ENCODE assay signal across 8 cellular contexts in genomic region chr12:124411291-124411878, GRCh38.
A peak's percentile ranks its signal among the peaks of the same experiment; 100 is the strongest.
DNase-seq lines count a peak whose midpoint lies in the region; ATAC-seq, FAIRE-seq and TF ChIP-seq lines count a peak whose summit lies in the region.

No MANE protein-coding gene starts in this region.

- peak; percentile 71 for DNase-seq in HS-27A (ENCODE audit: low read depth)
- DNase-seq in kidney: peak; percentile 87
- DNase-seq in NCI-H345 treated with DMSO at 0.1 percent for 48 hours (lab: John Stamatoyannopoulos, UW; ENCODE audit: unreplicated experiment): no peak
- no peak for DNase-seq in GM10248 (ENCODE audit: extremely low spot score)
- DNase-seq in activated T-cell treated with anti-CD3 and anti-CD28 coated beads, Interleukin-2, amount 50 U/mL, for 48 hours: no peak

- H3K36me3 Mint-ChIP-seq in brain: peaks cover 27% of the 10 kb centered on the region

- no peak for ATAC-seq in GM18861 (IDR thresholded peaks at IDR 0.05; ENCODE audit: unreplicated experiment)

- CTCF ChIA-PET in GM10248 (lab: Yijun Ruan, JAX): no interaction called here

- no peak overlapping the region for H3K27ac ChIP-seq in kidney (ENCODE audit: low read depth in 2 of 2, low read length in 2 of 2)
- H3K27ac ChIP-seq in temporal lobe (ENCODE audit: low read depth, low read length): peak overlapping the region; percentile 74

- H3K9me3 Mint-ChIP-seq in brain: no peaks in the 10 kb centered on the region

- no peak overlapping the region for H3K4me3 Mint-ChIP-seq in brain

- peaks cover 3% of the 10 kb centered on the region for H3K27me3 Mint-ChIP-seq in brain

- intact Hi-C loops in kidney (cut with DNase I): no loop called here

- POLR2A ChIA-PET in GM10248 (lab: Yijun Ruan, JAX): no interaction called here

- peaks cover 58% of the 10 kb centered on the region for H3K4me1 Mint-ChIP-seq in brain

- no peak for FAIRE-seq in kidney (lab: Jason Lieb, UNC)

- TF ChIP-seq CTCF in brain (conservative IDR thresholded peaks at IDR 0.05): no peak
- TF ChIP-seq CTCF in kidney (IDR thresholded peaks at IDR 0.05; ENCODE audit: borderline replicate concordance, extremely low read depth, insufficient read depth): no peak
- TF ChIP-seq CTCF in GM10248 (IDR thresholded peaks at IDR 0.05; ENCODE audit: control extremely low read depth, extremely low read depth, low read depth, missing control alignments): no peak

- H3K27ac Mint-ChIP-seq in brain: peak overlapping the region; percentile 59 to 95 (median 90)

- H3K9ac ChIP-seq in kidney (ENCODE audit: low read length in 2 of 2): no peak overlapping the region

- H3K4me1 ChIP-seq in kidney (ENCODE audit: control insufficient read depth in 1 of 2, insufficient read depth in 1 of 2, low read depth in 1 of 2, low read length in 2 of 2): peaks cover 10 to 11% of the 10 kb centered on the region in 2 donors

- H3K36me3 ChIP-seq in kidney (ENCODE audit: control insufficient read depth in 1 of 2, insufficient read depth in 2 of 2, low read length in 2 of 2): peaks cover 0 to 6% of the 10 kb centered on the region in 2 donors

- H3K4me3 ChIP-seq in kidney (ENCODE audit: low read length in 2 of 2): no peak overlapping the region

- no peaks in the 10 kb centered on the region for H3K9me3 ChIP-seq in kidney (ENCODE audit: control insufficient read depth in 1 of 2, low read length in 2 of 2)

Comparison
In these comparisons a context has a peak if more than half of its experiments do, and no peak if none do; other contexts are left out.
1. DNase-seq: peak in HS-27A (single experiment) and kidney (single experiment); none in NCI-H345 treated with DMSO at 0.1 percent for 48 hours (single experiment), GM10248 (single experiment) and activated T-cell treated with anti-CD3 and anti-CD28 coated beads, Interleukin-2, amount 50 U/mL, for 48 hours (0 of 2).